ENCODE assay signal across 14 cellular contexts in genomic region chr15:31222769-31223345, GRCh38.
DNase-seq lines count a peak whose midpoint lies in the region; ATAC-seq and TF ChIP-seq lines count a peak whose summit lies in the region.
"Had no signal": no experiment of that assay in that cellular context is flagged by ENCODE, and none has a peak within 500 bp of the region (broad histone marks: within the 10 kb centered on the region; RNA-seq: fewer than 3 reads in every experiment).

No MANE protein-coding gene starts in this region.

- H3F3A ChIP-seq in OCI-LY1 (ENCODE audit: insufficient read depth, low read length), result no peaks in the 10 kb centered on the region

- no peaks in the 10 kb centered on the region for H3K9me2 ChIP-seq in OCI-LY1 (ENCODE audit: low read depth, low read length)

- H3K4me1 ChIP-seq in OCI-LY1 (ENCODE audit: insufficient read depth, low read length, severe bottlenecking), result peaks cover 75% of the 10 kb centered on the region

- no peak overlapping the region for H3K9ac ChIP-seq in OCI-LY1 (ENCODE audit: low read length)

- peaks cover 69% of the 10 kb centered on the region for H3K36me3 ChIP-seq in OCI-LY1 (ENCODE audit: insufficient read depth, low read length)
- H3K36me3 ChIP-seq: WERI-Rb-1 had no signal

- no peaks in the 10 kb centered on the region for H3K27me3 ChIP-seq in OCI-LY1 (ENCODE audit: insufficient read depth, low read length)

- peaks cover 9% of the 10 kb centered on the region; the same call in 1 of the 2 replicates for H3K79me2 ChIP-seq in OCI-LY1 (ENCODE audit: insufficient read depth, low read length)

- no peak overlapping the region for H2AFZ ChIP-seq in OCI-LY1 (ENCODE audit: low read length)

- no peaks in the 10 kb centered on the region for H4K20me1 ChIP-seq in OCI-LY1 (ENCODE audit: insufficient read depth, low read length)

- ATAC-seq in naive B cell (ENCODE audit: low read depth in 2 of 2), result no peak
- ATAC-seq in activated T-cell treated with anti-CD3 and anti-CD28 coated beads, Interleukin-2, amount 50 U/mL, for 4 hours, result no peak

- peak overlapping the region in 7 of 8 donors; percentile 17 to 86 (median 66) for H3K4me3 Mint-ChIP-seq in naive B cell
- H3K4me3 Mint-ChIP-seq in activated T-cell treated with anti-CD3 and anti-CD28 coated beads, Interleukin-2, amount 50 U/mL, for 4 hours, result no peak overlapping the region

- no peak for TF ChIP-seq CTCF in OCI-LY1 (IDR thresholded peaks at IDR 0.05; ENCODE audit: low read length)

- H3K4me3 ChIP-seq in OCI-LY1 (ENCODE audit: low read depth, low read length, poor library complexity, severe bottlenecking), result no peak overlapping the region

- H3K9me3 ChIP-seq in OCI-LY1 (ENCODE audit: low read length), result 0 out of 2 replicates have a peak, but pooled peaks cover 3% of the 10 kb centered on the region

- H3K4me1 Mint-ChIP-seq in naive B cell, result peaks cover 37 to 66% (median 56%) of the 10 kb centered on the region in 3 donors
- H3K4me1 Mint-ChIP-seq in activated T-cell treated with anti-CD3 and anti-CD28 coated beads, Interleukin-2, amount 50 U/mL, for 4 hours (ENCODE audit: low read depth), result peaks cover 19% of the 10 kb centered on the region

- H3K27ac Mint-ChIP-seq in naive B cell, result peak overlapping the region; percentile 79 to 92 (median 82)

- peaks cover 10 to 13% of the 10 kb centered on the region in 2 donors for H3K36me3 Mint-ChIP-seq in naive B cell
- H3K36me3 Mint-ChIP-seq in activated T-cell treated with anti-CD3 and anti-CD28 coated beads, Interleukin-2, amount 50 U/mL, for 4 hours (ENCODE audit: insufficient read depth), result no peaks in the 10 kb centered on the region

- no peaks in the 10 kb centered on the region for H3K27me3 Mint-ChIP-seq in naive B cell
- no peaks in the 10 kb centered on the region for H3K27me3 Mint-ChIP-seq in activated T-cell treated with anti-CD3 and anti-CD28 coated beads, Interleukin-2, amount 50 U/mL, for 4 hours (ENCODE audit: low read depth)

- H3K9me3 Mint-ChIP-seq in naive B cell, result no peaks in the 10 kb centered on the region
- H3K9me3 Mint-ChIP-seq in activated T-cell treated with anti-CD3 and anti-CD28 coated beads, Interleukin-2, amount 50 U/mL, for 4 hours, result no peaks in the 10 kb centered on the region

- H3K27ac ChIP-seq in OCI-LY1 (ENCODE audit: low read depth, low read length, poor library complexity, severe bottlenecking), result peak overlapping the region; percentile 97
- H3K27ac ChIP-seq: WERI-Rb-1 had no signal

- no peak overlapping the region for H3K4me2 ChIP-seq in OCI-LY1 (ENCODE audit: low read length)

- DNase-seq in NCI-H2081 (lab: John Stamatoyannopoulos, UW) (peak; percentile 11 to 66), NCI-H2081 treated with DMSO at 0.1 percent for 48 hours (lab: John Stamatoyannopoulos, UW) (no peak), COR-L47 (lab: John Stamatoyannopoulos, UW) (peak; percentile 62), naive B cell (no peak), SHP77 treated with DMSO at 0.1 percent for 48 hours (lab: John Stamatoyannopoulos, UW) (no peak), T1000 (lab: John Stamatoyannopoulos, UW) (no peak)
- no peak for DNase-seq in activated T-cell treated with anti-CD3 and anti-CD28 coated beads, Interleukin-2, amount 50 U/mL, for 4 hours
- DNase-seq: effector CD8-positive, alpha-beta T cell; foreskin melanocyte; NCI-H226; stimulated activated CD4-positive, alpha-beta T cell treated with anti-CD3 and anti-CD28 coated beads, Interleukin-12 subunit alpha, Interleukin-12 subunit beta, amount 100 ng/mL, for 4 hours; trophoblast cell; WERI-Rb-1 had no signal

Comparison
In these comparisons a context has a peak if more than half of its experiments do, and no peak if none do; other contexts are left out.
1. DNase-seq: peak in NCI-H2081 (2 of 2) and COR-L47 (single experiment); none in NCI-H2081 treated with DMSO at 0.1 percent for 48 hours (single experiment), naive B cell (single experiment), SHP77 treated with DMSO at 0.1 percent for 48 hours (single experiment), T1000 (single experiment) and activated T-cell treated with anti-CD3 and anti-CD28 coated beads, Interleukin-2, amount 50 U/mL, for 4 hours (single experiment).